13 cellular contexts compared by ENCODE assay signal in genomic region chrX:49988128-49988527, GRCh38.
"Had no signal": no experiment of that assay in that cellular context is flagged by ENCODE, and none has a peak within 500 bp of the region (broad histone marks: within the 10 kb centered on the region; RNA-seq: fewer than 3 reads in every experiment).

No MANE protein-coding gene starts in this region.

- ATAC-seq: activated naive CD4-positive, alpha-beta T cell treated with anti-CD3 and anti-CD28 coated beads, Interleukin-2, amount 50 U/mL, for 72 hours; activated T-cell treated with anti-CD3 and anti-CD28 coated beads, Interleukin-2, amount 50 U/mL, for 72 hours; esophagus mucosa had no signal

- H3K36me3 ChIP-seq: colonic mucosa, ovary had no signal

- H3K4me3 ChIP-seq: colonic mucosa, ovary had no signal

- H3K27me3 ChIP-seq: colonic mucosa, ovary had no signal

- DNase-seq: activated CD4-positive, alpha-beta T cell treated with anti-CD3 and anti-CD28 coated beads, Interleukin-2, amount 10 ng/mL, durations not matched to agents 7 days and 5 days; activated CD4-positive, CD25-positive, alpha-beta regulatory T cell; activated CD8-positive, alpha-beta memory T cell treated with anti-CD3 and anti-CD28 coated beads, Interleukin-2, amount 50 U/mL, for 48 hours; activated gamma-delta T cell; activated T-cell treated with anti-CD3 and anti-CD28 coated beads, Interleukin-2, amount 50 U/mL, for 72 hours; central memory CD4-positive, alpha-beta T cell; colonic mucosa; glutamatergic neuron; hypothalamus; ovary; stimulated activated CD4-positive, alpha-beta T cell treated with anti-CD3 and anti-CD28 coated beads, Interleukin-1b, Interleukin-23, amount 100 ng/mL, for 48 hours had no signal

- H3K9me3 ChIP-seq: colonic mucosa, ovary had no signal

- H3K27ac ChIP-seq: colonic mucosa, ovary had no signal

- H3K4me1 ChIP-seq: colonic mucosa had no signal
